ENCODE assay signal across 14 cellular contexts in genomic region chr4:76606662-76607265, GRCh38.
DNase-seq lines count a peak whose midpoint lies in the region; ATAC-seq and TF ChIP-seq lines count a peak whose summit lies in the region.
"Had no signal": no experiment of that assay in that cellular context is flagged by ENCODE, and none has a peak within 500 bp of the region (broad histone marks: within the 10 kb centered on the region; RNA-seq: fewer than 3 reads in every experiment).

No MANE protein-coding gene starts in this region.

- no peaks in the 10 kb centered on the region for H4K20me1 ChIP-seq in IMR-90 (ENCODE audit: insufficient read depth, low read length)
- H4K20me1 ChIP-seq in mammary epithelial cell (ENCODE audit: insufficient read depth, low read length), result no peaks in the 10 kb centered on the region

- H3K36me3 Mint-ChIP-seq in nephron progenitor cell (ENCODE audit: low read depth) (no peaks in the 10 kb centered on the region), natural killer cell (no peaks in the 10 kb centered on the region), CD14-positive monocyte (no peaks in the 10 kb centered on the region)

- H3K9me3 Mint-ChIP-seq in nephron progenitor cell, result no peaks in the 10 kb centered on the region
- no peaks in the 10 kb centered on the region for H3K9me3 Mint-ChIP-seq in natural killer cell
- H3K9me3 Mint-ChIP-seq in CD14-positive monocyte, result no peaks in the 10 kb centered on the region

- H3K4me2 ChIP-seq in IMR-90 (ENCODE audit: low read depth, low read length) (no peak overlapping the region), mammary epithelial cell (ENCODE audit: insufficient read depth, low read depth, low read length) (no peak overlapping the region)

- H3K9me3 ChIP-seq in IMR-90 (ENCODE audit: control insufficient read depth, insufficient read depth, low read length) (no peaks in the 10 kb centered on the region), mammary epithelial cell (replicated peaks; ENCODE audit: insufficient read depth, low read length) (no peaks in the 10 kb centered on the region)

- in situ Hi-C loops in IMR-90 (cut with MboI; ENCODE audit: low sequenced_read_pairs), result no loop called here
- in situ Hi-C loops in mammary epithelial cell (cut with MboI; ENCODE audit: low sequenced_read_pairs in 2 of 2), result no loop called here

- no peak overlapping the region for H4K5ac ChIP-seq in IMR-90 (ENCODE audit: low read depth, low read length)

- no peak overlapping the region for H3K9ac ChIP-seq in IMR-90 (ENCODE audit: low read depth, low read length)
- no peak overlapping the region for H3K9ac ChIP-seq in mammary epithelial cell (ENCODE audit: insufficient read depth, low read length)

- intact Hi-C loops in IMR-90 (cut with micrococcal nuclease), result loop anchor here (5.0 kb wide), 1 partner anchor 44 kb away; no protein-coding TSS in a partner anchor
- intact Hi-C loops in mammary epithelial cell (cut with micrococcal nuclease), result no loop called here
- intact Hi-C loops in natural killer cell (cut with micrococcal nuclease), result no loop called here
- intact Hi-C loops in CD14-positive monocyte (cut with micrococcal nuclease), result no loop called here

- H3K4me1 ChIP-seq in IMR-90 (ENCODE audit: control insufficient read depth, insufficient read depth, low read length), result peaks cover 13% of the 10 kb centered on the region
- peaks cover 13% of the 10 kb centered on the region for H3K4me1 ChIP-seq in mammary epithelial cell (ENCODE audit: insufficient read depth, low read length)

- H3K4me3 ChIP-seq in GM12865 (ENCODE audit: low read depth, low read length), result no peak overlapping the region
- no peak overlapping the region for H3K4me3 ChIP-seq in IMR-90 (ENCODE audit: insufficient read depth, low read depth, low read length)
- no peak overlapping the region for H3K4me3 ChIP-seq in mammary epithelial cell (replicated peaks in 1 of 3; ENCODE audit: insufficient read depth in 1 of 3, low read depth in 2 of 3, low read length in 3 of 3)

- H3K4me1 Mint-ChIP-seq in nephron progenitor cell (peaks cover 87% of the 10 kb centered on the region), natural killer cell (no peaks in the 10 kb centered on the region), CD14-positive monocyte (no peaks in the 10 kb centered on the region)

- BruUV-seq in IMR-90 (replicated peaks; lab: Mats Ljungman, UMichigan), result no TSS peak
- no TSS peak for BruUV-seq in mammary epithelial cell (replicated peaks; lab: Mats Ljungman, UMichigan)

- peaks cover 18% of the 10 kb centered on the region for H3K9me1 ChIP-seq in IMR-90 (ENCODE audit: insufficient read depth, low read length)

- no peak for TF ChIP-seq RAD21 in IMR-90 (IDR thresholded peaks at IDR 0.05; ENCODE audit: low read length)

- H2AK5ac ChIP-seq in IMR-90 (ENCODE audit: low read depth, low read length), result no peak overlapping the region

- H3K56ac ChIP-seq in IMR-90 (ENCODE audit: extremely low read depth, insufficient read depth, low read length), result no peak overlapping the region

- no peak overlapping the region for H2AFZ ChIP-seq in IMR-90 (replicated peaks; ENCODE audit: low read length, poor library complexity)
- H2AFZ ChIP-seq in mammary epithelial cell (ENCODE audit: low read depth, low read length), result peak overlapping the region; percentile 10

- H4K91ac ChIP-seq in IMR-90 (ENCODE audit: insufficient read depth, low read depth, low read length), result no peak overlapping the region

- peaks cover 0 to 16% of the 10 kb centered on the region in 2 experiments; a peak in 3 of 4 replicates for H3K79me1 ChIP-seq in IMR-90 (ENCODE audit: low read depth in 1 of 2, low read length in 2 of 2)

- no peak for ATAC-seq in IMR-90 (ENCODE audit: low read depth)
- no peak for ATAC-seq in natural killer cell

- peak overlapping the region; percentile 70 for H2BK5ac ChIP-seq in IMR-90 (ENCODE audit: low read depth, low read length, poor library complexity, severe bottlenecking)

- no peak overlapping the region for H2AK9ac ChIP-seq in IMR-90 (replicated peaks; ENCODE audit: low read depth, low read length, poor library complexity)

- H3K27me3 ChIP-seq in IMR-90 (ENCODE audit: control insufficient read depth, insufficient read depth, low read length) (no peaks in the 10 kb centered on the region), mammary epithelial cell (ENCODE audit: insufficient read depth, low read length) (no peaks in the 10 kb centered on the region)

- no peak overlapping the region for H2BK20ac ChIP-seq in IMR-90 (ENCODE audit: low read depth, low read length)

- H4K8ac ChIP-seq in IMR-90 (ENCODE audit: low read depth in 2 of 2, low read length in 2 of 2), result peak overlapping the region in 1 of 2 experiments; percentile 4; a peak in 1 of 4 replicates

- no CpG with 5 or more reads among the region's 1 CpG for WGBS in IMR-90 (ENCODE audit: extremely low coverage in 2 of 2, insufficient read length in 1 of 2), 2 experiments
- 100% methylated on average over 1 of the region's 1 CpG for WGBS in mammary epithelial cell (ENCODE audit: low coverage, missing lambda C conversion rate)

- POLR2A ChIA-PET in IMR-90 (lab: Charles Lee; ENCODE audit: unreplicated experiment), result interaction anchor here (0.6 kb wide), 1 partner anchor 144 kb away, joined by 5 read pairs; no protein-coding TSS in a partner anchor

- H3K14ac ChIP-seq in IMR-90 (replicated peaks; ENCODE audit: low read depth, low read length), result peak overlapping the region; percentile 5; the same call in 1 of the 2 replicates

- H3K23ac ChIP-seq in IMR-90 (ENCODE audit: low read depth, low read length), result no peak overlapping the region

- peak overlapping the region; percentile 23 for H3K4ac ChIP-seq in IMR-90 (ENCODE audit: low read depth, low read length)

- DNase-seq in GM12865 (ENCODE audit: low read depth) (peak; percentile 25), IMR-90 (no peak), mammary epithelial cell (no peak), nephron progenitor cell (no peak), natural killer cell (no peak), DMS153 treated with DMSO at 0.1 percent for 48 hours (lab: John Stamatoyannopoulos, UW; ENCODE audit: unreplicated experiment) (no peak), Ammon's horn (ENCODE audit: low spot score) (no peak), CD14-positive monocyte (ENCODE audit: low spot score) (no peak)
- DNase-seq: activated gamma-delta T cell, islet precursor cell, NCI-H2171, SW 1271 had no signal

- no peaks in the 10 kb centered on the region for H3K36me3 ChIP-seq in IMR-90 (ENCODE audit: control insufficient read depth, insufficient read depth, low read length)
- no peaks in the 10 kb centered on the region for H3K36me3 ChIP-seq in mammary epithelial cell (ENCODE audit: insufficient read depth, low read length)

- H3K18ac ChIP-seq in IMR-90 (ENCODE audit: low read depth, low read length), result no peak overlapping the region; the same call in 1 of the 2 replicates

- peak overlapping the region; percentile 3 for H3K4me3 Mint-ChIP-seq in nephron progenitor cell
- no peak overlapping the region for H3K4me3 Mint-ChIP-seq in natural killer cell
- no peak overlapping the region for H3K4me3 Mint-ChIP-seq in CD14-positive monocyte
- H3K4me3 Mint-ChIP-seq: B cell had no signal

- TF ChIP-seq POLR2A in IMR-90 (IDR thresholded peaks at IDR 0.05; ENCODE audit: low read depth, low read length), result no peak

- CTCF ChIA-PET in IMR-90 (lab: Yijun Ruan, JAX) (interaction anchor here (1.0 to 1.3 kb wide), 2 partner anchors 14 to 16 kb away, joined by 3 read pairs; no protein-coding TSS in a partner anchor), mammary epithelial cell (lab: Charles Lee; ENCODE audit: low non-redundant PET) (no interaction called here)

- H3K27ac ChIP-seq in IMR-90 (ENCODE audit: insufficient read depth, low read length) (peak overlapping the region; percentile 18; the same call in 1 of the 2 replicates), mammary epithelial cell (ENCODE audit: insufficient read depth, low read depth, low read length) (no peak overlapping the region)
- H3K27ac ChIP-seq: VCaP had no signal

- TF ChIP-seq CTCF in GM12865 (IDR thresholded peaks at IDR 0.05; ENCODE audit: insufficient read depth, low read depth, low read length, missing control alignments) (no peak), IMR-90 (conservative IDR thresholded peaks at IDR 0.05; ENCODE audit: low read depth, low read length) (no peak), mammary epithelial cell (conservative IDR thresholded peaks at IDR 0.05 in 1 of 2, IDR thresholded peaks at IDR 0.05 in 1 of 2; ENCODE audit: extremely low read depth in 1 of 2, insufficient read depth in 1 of 2, low read depth in 1 of 2, low read length in 2 of 2) (no peak), nephron progenitor cell (IDR thresholded peaks at IDR 0.05) (no peak), natural killer cell (IDR thresholded peaks at IDR 0.05) (no peak), CD14-positive monocyte (IDR thresholded peaks at IDR 0.05) (no peak)

- dilution Hi-C loops in IMR-90 (cut with HindIII; ENCODE audit: low sequenced_read_pairs, unreplicated experiment), result no loop called here
- dilution Hi-C loops in mammary epithelial cell (cut with HindIII; ENCODE audit: low sequenced_read_pairs), result no loop called here

- H2BK15ac ChIP-seq in IMR-90 (ENCODE audit: low read depth, low read length), result no peak overlapping the region

- peak overlapping the region; percentile 93 for H3K27ac Mint-ChIP-seq in nephron progenitor cell
- H3K27ac Mint-ChIP-seq in natural killer cell, result no peak overlapping the region
- H3K27ac Mint-ChIP-seq in CD14-positive monocyte, result no peak overlapping the region
- H3K27ac Mint-ChIP-seq: B cell had no signal

- H3K79me2 ChIP-seq in mammary epithelial cell (ENCODE audit: insufficient read depth, low read length), result peaks cover 4% of the 10 kb centered on the region

- peak overlapping the region; percentile 27 for H2BK120ac ChIP-seq in IMR-90 (ENCODE audit: low read depth, low read length)

- H3K27me3 Mint-ChIP-seq in nephron progenitor cell (ENCODE audit: low read depth, poor library complexity) (no peaks in the 10 kb centered on the region), natural killer cell (ENCODE audit: low read depth in 2 of 2) (peaks cover 0 to 4% of the 10 kb centered on the region in 2 donors), CD14-positive monocyte (ENCODE audit: low read depth in 3 of 3) (peaks cover 0 to 2% (median 2%) of the 10 kb centered on the region in 3 donors)

TF ChIP-seq in IMR-90, 13 proteins besides CTCF, POLR2A, EP300 and RAD21:
- TF ChIP-seq MAFK (IDR thresholded peaks at IDR 0.05; ENCODE audit: low read depth, low read length), result no peak
- TF ChIP-seq MAZ (IDR thresholded peaks at IDR 0.05; ENCODE audit: borderline replicate concordance, low read depth, low read length), result no peak
- TF ChIP-seq MXI1 (IDR thresholded peaks at IDR 0.05; ENCODE audit: borderline replicate concordance, low read depth, low read length), result no peak
- no peak for TF ChIP-seq RCOR1 (IDR thresholded peaks at IDR 0.05; ENCODE audit: insufficient replicate concordance, low read length)
- peak; percentile 40; the same call in 1 of the 2 replicates for TF ChIP-seq CEBPB (IDR thresholded peaks at IDR 0.05; ENCODE audit: low read depth, low read length)
